Comparison of ENCODE assay signal across 24 cellular contexts in genomic region chr22:35860837-35861236, GRCh38.
"Had no signal": no experiment of that assay in that cellular context is flagged by ENCODE, and none has a peak within 500 bp of the region (broad histone marks: within the 10 kb centered on the region; RNA-seq: fewer than 3 reads in every experiment).

No MANE protein-coding gene starts in this region.

- H3K27ac ChIP-seq: Peyer's patch, SJSA1 had no signal

- ATAC-seq: activated CD4-positive, CD25-positive, alpha-beta regulatory T cell treated with anti-CD3 and anti-CD28 coated beads, Interleukin-2, amount 50 U/mL, for 24 hours; activated CD8-positive, alpha-beta T cell treated with anti-CD3 and anti-CD28 coated beads for 36 hours; activated T-cell treated with anti-CD3 and anti-CD28 coated beads, Interleukin-2, amount 50 U/mL, for 72 hours; SK-N-SH treated with all-trans-retinoic acid at 6 μM for 48 hours had no signal

- H3K36me3 ChIP-seq: Peyer's patch, SJSA1 had no signal

- H3K9me3 ChIP-seq: Peyer's patch, SJSA1 had no signal

- H3K4me1 ChIP-seq: SJSA1 had no signal

- H3K27me3 ChIP-seq: Peyer's patch, SJSA1 had no signal

- H3K4me3 ChIP-seq: Peyer's patch, SJSA1 had no signal

- DNase-seq: activated CD4-positive, alpha-beta T cell treated with anti-CD3 and anti-CD28 coated beads for 4 hours; activated CD8-positive, alpha-beta memory T cell treated with anti-CD3 and anti-CD28 coated beads, Interleukin-2, amount 50 U/mL, for 4 hours; activated CD8-positive, alpha-beta T cell treated with anti-CD3 and anti-CD28 coated beads for 36 hours; activated gamma-delta T cell treated with Interleukin-2 at 50 U/mL for 16 hours; activated naive CD4-positive, alpha-beta T cell treated with anti-CD3 and anti-CD28 coated beads, Interleukin-2, amount 10 ng/mL, durations not matched to agents 7 days and 5 days; activated naive CD8-positive, alpha-beta T cell treated with anti-CD3 and anti-CD28 coated beads for 36 hours; activated T-cell treated with anti-CD3 and anti-CD28 coated beads, Interleukin-2, amount 50 U/mL, for 72 hours; anterior cingulate cortex; central memory CD4-positive, alpha-beta T cell; KG1; NCI-H1048; NCI-H146; NCI-H187 treated with DMSO at 0.1 percent for 48 hours; NCI-H2081 treated with DMSO at 0.1 percent for 48 hours; NCI-H2171; NCI-H2227 treated with DMSO at 0.1 percent for 48 hours; NCI-H446 treated with DMSO at 0.1 percent for 48 hours; NCI-H524 treated with DMSO at 0.1 percent for 48 hours; NCI-H774; Peyer's patch; SHP77 had no signal
